Comparison of ENCODE assay signal across 8 cellular contexts in genomic region chrX:45800736-45801453, GRCh38.
DNase-seq lines count a peak whose midpoint lies in the region; ATAC-seq, FAIRE-seq and TF ChIP-seq lines count a peak whose summit lies in the region.
"Not testable (repeated sequence)": the region's sequence is repeated elsewhere in the genome, so short reads cannot be mapped to it uniquely, and the experiment has no call there.

No MANE protein-coding gene starts in this region.

- H3K4me3 ChIP-seq in ACC112 (ENCODE audit: low read depth, low read length) (peak overlapping the region; percentile 75), OCI-LY3 (ENCODE audit: low read length) (peak overlapping the region; percentile 73), astrocyte (ENCODE audit: insufficient read depth, low read depth, low read length) (peak overlapping the region; percentile 1)
- H3K4me3 ChIP-seq in HCT116 (replicated peaks in 1 of 2; ENCODE audit: low read depth in 1 of 2, low read length in 2 of 2); osteoblast (ENCODE audit: insufficient read depth, low read length): not testable (repeated sequence)

- H3K4me1 Mint-ChIP-seq in activated CD8-positive, alpha-beta memory T cell treated with anti-CD3 and anti-CD28 coated beads, Interleukin-2, amount 10 ng/mL, durations not matched to agents 7 days and 5 days = peaks cover 68% of the 10 kb centered on the region
- H3K4me1 Mint-ChIP-seq in astrocyte (ENCODE audit: low read depth, unreplicated experiment) = peaks cover 65% of the 10 kb centered on the region

- not testable (repeated sequence) for H3K9me3 Mint-ChIP-seq in activated CD8-positive, alpha-beta memory T cell treated with anti-CD3 and anti-CD28 coated beads, Interleukin-2, amount 10 ng/mL, durations not matched to agents 7 days and 5 days (ENCODE audit: low read depth); astrocyte (ENCODE audit: unreplicated experiment)

- CTCF ChIA-PET in HCT116 (lab: Charles Lee) = interaction anchor here (0.8 to 1.0 kb wide), 3 partner anchors 11 to 608 kb away, joined by 3 read pairs; no protein-coding TSS in a partner anchor
- CTCF ChIA-PET in activated CD8-positive, alpha-beta memory T cell treated with anti-CD3 and anti-CD28 coated beads, Interleukin-2, amount 10 ng/mL, durations not matched to agents 7 days and 5 days (lab: Charles Lee) = interaction anchor here (1.4 to 4.0 kb wide), 5 partner anchors 8 to 50 kb away, joined by 3 to 24 read pairs (median 5); no protein-coding TSS in a partner anchor

- not testable (repeated sequence) for H4K20me1 ChIP-seq in HCT116 (ENCODE audit: insufficient read depth); OCI-LY3 (ENCODE audit: insufficient read depth, low read length); astrocyte (ENCODE audit: insufficient read depth, low read length); osteoblast (ENCODE audit: insufficient read depth, low read length)

- not testable (repeated sequence) for H3K27me3 ChIP-seq in ACC112 (ENCODE audit: insufficient read depth, low read length); HCT116 (ENCODE audit: insufficient read depth, low read length); OCI-LY3 (ENCODE audit: low read depth, low read length); astrocyte (ENCODE audit: insufficient read depth, low read length)
- peaks cover 27% of the 10 kb centered on the region for H3K27me3 ChIP-seq in osteoblast (ENCODE audit: insufficient read depth, low read length)

- H3K36me3 Mint-ChIP-seq in activated CD8-positive, alpha-beta memory T cell treated with anti-CD3 and anti-CD28 coated beads, Interleukin-2, amount 10 ng/mL, durations not matched to agents 7 days and 5 days = peaks cover 11% of the 10 kb centered on the region
- not testable (repeated sequence) for H3K36me3 Mint-ChIP-seq in astrocyte (ENCODE audit: low read depth, unreplicated experiment)

- H3K79me2 ChIP-seq in ACC112 (ENCODE audit: control insufficient read depth, insufficient read depth, low read length, unreplicated experiment) = peaks cover 66% of the 10 kb centered on the region
- peaks cover 100% of the 10 kb centered on the region for H3K79me2 ChIP-seq in HCT116 (ENCODE audit: insufficient read depth, low read length)
- H3K79me2 ChIP-seq in OCI-LY3 (ENCODE audit: low read length) = not testable (repeated sequence)
- H3K79me2 ChIP-seq in astrocyte (ENCODE audit: insufficient read depth, low read length) = peaks cover 70% of the 10 kb centered on the region
- peaks cover 75% of the 10 kb centered on the region for H3K79me2 ChIP-seq in osteoblast (ENCODE audit: insufficient read depth, low read length)

- not testable (repeated sequence) for H2AFZ ChIP-seq in ACC112 (ENCODE audit: low read length, unreplicated experiment); HCT116 (ENCODE audit: low read depth, low read length, poor library complexity, severe bottlenecking); astrocyte (ENCODE audit: low read depth, low read length); osteoblast (ENCODE audit: low read length)
- H2AFZ ChIP-seq in OCI-LY3 (ENCODE audit: low read depth, low read length) = peak overlapping the region; percentile 87; the same call in 1 of the 2 replicates

- H3K27ac ChIP-seq in ACC112 (ENCODE audit: low read depth, low read length) (peak overlapping the region; percentile 98), HCT116 (ENCODE audit: low read depth, low read length) (peak overlapping the region; percentile 74), astrocyte (ENCODE audit: low read depth, low read length) (peak overlapping the region; percentile 95), osteoblast (ENCODE audit: low read depth, low read length) (peak overlapping the region; percentile 62)
- not testable (repeated sequence) for H3K27ac ChIP-seq in OCI-LY3 (ENCODE audit: low read length)

- H3K4me2 ChIP-seq in HCT116 (ENCODE audit: low read length) (peak overlapping the region; percentile 42), OCI-LY3 (ENCODE audit: low read length) (peak overlapping the region; percentile 86), astrocyte (ENCODE audit: low read length) (peak overlapping the region; percentile 78), osteoblast (ENCODE audit: insufficient read depth, low read length) (peak overlapping the region; percentile 40)

- peaks cover 35% of the 10 kb centered on the region for H3K4me1 ChIP-seq in ACC112 (ENCODE audit: control insufficient read depth, insufficient read depth, low read length, unreplicated experiment)
- H3K4me1 ChIP-seq in HCT116 (ENCODE audit: control insufficient read depth in 1 of 2, insufficient read depth in 2 of 2, low read length in 2 of 2) = peaks cover 71 to 99% of the 10 kb centered on the region in 2 experiments
- H3K4me1 ChIP-seq in OCI-LY3 (ENCODE audit: low read length) = peaks cover 29% of the 10 kb centered on the region
- H3K4me1 ChIP-seq in astrocyte (ENCODE audit: insufficient read depth, low read length) = peaks cover 26% of the 10 kb centered on the region
- peaks cover 53% of the 10 kb centered on the region for H3K4me1 ChIP-seq in osteoblast (ENCODE audit: insufficient read depth, low read length)

- intact Hi-C loops in HCT116 (cut with micrococcal nuclease) = loop anchor here (5.0 to 10.0 kb wide), 2 partner anchors 479 to 574 kb away; no protein-coding TSS in a partner anchor

- not testable (repeated sequence) for TF ChIP-seq CTCF in HCT116 (IDR thresholded peaks at IDR 0.05 in 2 of 3, conservative IDR thresholded peaks at IDR 0.05 in 1 of 3; ENCODE audit: borderline replicate concordance in 1 of 3, insufficient read depth in 1 of 3, low read depth in 2 of 3, low read length in 2 of 3); OCI-LY3 (IDR thresholded peaks at IDR 0.05; ENCODE audit: low read depth, low read length); astrocyte (IDR thresholded peaks at IDR 0.05; ENCODE audit: insufficient read depth, low read depth, low read length); osteoblast (IDR thresholded peaks at IDR 0.05; ENCODE audit: extremely low read depth, low read depth, low read length)

- not testable (repeated sequence) for TF ChIP-seq POLR2A in HCT116 (IDR thresholded peaks at IDR 0.05; ENCODE audit: borderline replicate concordance, extremely low read depth, insufficient read depth, insufficient read length)

- TF ChIP-seq RAD21 in HCT116 (IDR thresholded peaks at IDR 0.05; ENCODE audit: low read depth) = not testable (repeated sequence)

- FAIRE-seq in astrocyte (lab: Jason Lieb, UNC) = peak; percentile 97
- peak; percentile 12 for FAIRE-seq in endometrium (lab: Jason Lieb, UNC)

- BruUV-seq in HCT116 (replicated peaks; lab: Mats Ljungman, UMichigan) = not testable (repeated sequence)

- not testable (repeated sequence) for H3K27me3 Mint-ChIP-seq in activated CD8-positive, alpha-beta memory T cell treated with anti-CD3 and anti-CD28 coated beads, Interleukin-2, amount 10 ng/mL, durations not matched to agents 7 days and 5 days; astrocyte (ENCODE audit: low read depth, unreplicated experiment)

- H3K9me2 ChIP-seq in HCT116 (ENCODE audit: insufficient read depth) = not testable (repeated sequence)

- H3K9me3 ChIP-seq in HCT116 (ENCODE audit: control insufficient read depth in 1 of 2, insufficient read depth in 1 of 2, low read depth in 1 of 2, low read length in 2 of 2); OCI-LY3 (ENCODE audit: insufficient read depth, low read length); astrocyte (ENCODE audit: insufficient read depth, low read depth, low read length); osteoblast (ENCODE audit: low read depth, low read length): not testable (repeated sequence)

- not testable (repeated sequence) for H3K36me3 ChIP-seq in ACC112 (ENCODE audit: insufficient read depth, low read length); OCI-LY3 (replicated peaks; ENCODE audit: low read depth, low read length); astrocyte (ENCODE audit: insufficient read depth, low read length); osteoblast (ENCODE audit: insufficient read depth, low read length)
- peaks cover 0 to 10% of the 10 kb centered on the region in 2 experiments; a peak in 1 of 4 replicates for H3K36me3 ChIP-seq in HCT116 (ENCODE audit: control insufficient read depth in 1 of 2, insufficient read depth in 2 of 2, low read length in 2 of 2)

- H3K9ac ChIP-seq in HCT116 (ENCODE audit: low read length) (peak overlapping the region; percentile 51), OCI-LY3 (ENCODE audit: low read length) (peak overlapping the region; percentile 53), astrocyte (ENCODE audit: low read length) (peak overlapping the region; percentile 83)

- not testable (repeated sequence) for H3K4me3 Mint-ChIP-seq in activated CD8-positive, alpha-beta memory T cell treated with anti-CD3 and anti-CD28 coated beads, Interleukin-2, amount 10 ng/mL, durations not matched to agents 7 days and 5 days; astrocyte (ENCODE audit: unreplicated experiment)

- not testable (repeated sequence) for ATAC-seq in HCT116; activated CD8-positive, alpha-beta memory T cell treated with anti-CD3 and anti-CD28 coated beads, Interleukin-2, amount 10 ng/mL, durations not matched to agents 7 days and 5 days

- DNase-seq in HCT116 (ENCODE audit: low read depth, low spot score); astrocyte (ENCODE audit: low read depth); osteoblast (ENCODE audit: insufficient read length, low spot score, missing footprints): not testable (repeated sequence)
- DNase-seq in T-helper 1 cell = peak; percentile 30 to 56 (median 45)
- DNase-seq in activated CD8-positive, alpha-beta memory T cell treated with anti-CD3 and anti-CD28 coated beads, Interleukin-2, amount 10 ng/mL, durations not matched to agents 7 days and 5 days = peak; percentile 57

- POLR2A ChIA-PET in HCT116 (lab: Charles Lee) = not testable (repeated sequence)

- RAD21 ChIA-PET in HCT116 (lab: Charles Lee; ENCODE audit: low non-redundant PET in 1 of 2, low total read pairs in 2 of 2, uncharacterized antibody in 2 of 2, unreplicated experiment in 2 of 2) = interaction anchor here in 1 of 2 experiments (0.6 kb wide), 1 partner anchor 577 kb away, joined by 8 read pairs; no protein-coding TSS in a partner anchor

- peak overlapping the region; percentile 75 for H3K27ac Mint-ChIP-seq in activated CD8-positive, alpha-beta memory T cell treated with anti-CD3 and anti-CD28 coated beads, Interleukin-2, amount 10 ng/mL, durations not matched to agents 7 days and 5 days
- H3K27ac Mint-ChIP-seq in astrocyte (ENCODE audit: unreplicated experiment) = not testable (repeated sequence)
